ENCODE assay signal across 28 cellular contexts in genomic region chr14:99445916-99446315, GRCh38.
"Had no signal": no experiment of that assay in that cellular context is flagged by ENCODE, and none has a peak within 500 bp of the region (broad histone marks: within the 10 kb centered on the region; RNA-seq: fewer than 3 reads in every experiment).

No MANE protein-coding gene starts in this region.

- H3K27ac Mint-ChIP-seq: activated CD4-positive, alpha-beta memory T cell treated with anti-CD3 and anti-CD28 coated beads for 36 hours; activated naive CD8-positive, alpha-beta T cell treated with anti-CD3 and anti-CD28 coated beads for 36 hours had no signal

- H3K27me3 Mint-ChIP-seq: activated CD4-positive, alpha-beta memory T cell treated with anti-CD3 and anti-CD28 coated beads for 36 hours; activated naive CD8-positive, alpha-beta T cell treated with anti-CD3 and anti-CD28 coated beads for 36 hours; naive thymus-derived CD8-positive, alpha-beta T cell had no signal

- DNase-seq: activated CD4-positive, alpha-beta memory T cell treated with anti-CD3 and anti-CD28 coated beads for 36 hours; activated CD4-positive, alpha-beta T cell treated with anti-CD3 and anti-CD28 coated beads for 4 hours; activated CD4-positive, CD25-positive, alpha-beta regulatory T cell; activated CD8-positive, alpha-beta memory T cell treated with anti-CD3 and anti-CD28 coated beads, Interleukin-2, amount 50 U/mL, for 4 hours; activated naive CD4-positive, alpha-beta T cell; activated naive CD8-positive, alpha-beta T cell treated with anti-CD3 and anti-CD28 coated beads for 36 hours; activated T-cell treated with anti-CD3 and anti-CD28 coated beads, Interleukin-2, amount 50 U/mL, for 1 hour; adrenal gland; aorta; body of pancreas; effector CD8-positive, alpha-beta T cell; head of caudate nucleus; left lung; lower lobe of right lung; mesenchymal stem cell; naive thymus-derived CD8-positive, alpha-beta T cell; pancreas; psoas muscle; small intestine; stimulated activated CD4-positive, alpha-beta T cell treated with anti-CD3 and anti-CD28 coated beads, Interleukin-4, amount 100 ng/mL, for 24 hours; stimulated activated CD8-positive, alpha-beta memory T cell treated with anti-CD3 and anti-CD28 coated beads, Interleukin-4, amount 100 ng/mL, for 48 hours; stimulated activated naive CD4-positive, alpha-beta T cell; tibial artery; upper lobe of right lung had no signal

- H3K9me3 Mint-ChIP-seq: activated CD4-positive, alpha-beta memory T cell treated with anti-CD3 and anti-CD28 coated beads for 36 hours; activated naive CD8-positive, alpha-beta T cell treated with anti-CD3 and anti-CD28 coated beads for 36 hours; naive thymus-derived CD8-positive, alpha-beta T cell had no signal

- H3K4me3 ChIP-seq: adrenal gland, body of pancreas, gastroesophageal sphincter, left lung, lower lobe of right lung, pancreas, psoas muscle, sigmoid colon, suprapubic skin, tibial artery, upper lobe of right lung had no signal

- H3K4me1 ChIP-seq: adrenal gland, gastroesophageal sphincter, left lung, lower lobe of right lung, sigmoid colon, tibial artery, upper lobe of right lung had no signal

- H3K4me3 Mint-ChIP-seq: activated CD4-positive, alpha-beta memory T cell treated with anti-CD3 and anti-CD28 coated beads for 36 hours; activated naive CD8-positive, alpha-beta T cell treated with anti-CD3 and anti-CD28 coated beads for 36 hours; naive thymus-derived CD8-positive, alpha-beta T cell had no signal

- H3K27ac ChIP-seq: adrenal gland, body of pancreas, gastroesophageal sphincter, left lung, lower lobe of right lung, neutrophil, pancreas, psoas muscle, sigmoid colon, suprapubic skin, tibial artery, upper lobe of right lung had no signal

- H3K27me3 ChIP-seq: adrenal gland, body of pancreas, gastroesophageal sphincter, left lung, neutrophil, pancreas, sigmoid colon, suprapubic skin, tibial artery, upper lobe of right lung had no signal

- H3K9me3 ChIP-seq: adrenal gland, body of pancreas, gastroesophageal sphincter, left lung, lower lobe of right lung, neutrophil, pancreas, psoas muscle, sigmoid colon, suprapubic skin, tibial artery, upper lobe of right lung had no signal

- ATAC-seq: body of pancreas; gastroesophageal sphincter; left lung; lower lobe of right lung; naive thymus-derived CD8-positive, alpha-beta T cell; pancreas; upper lobe of right lung had no signal

- H3K36me3 ChIP-seq: pancreas had no signal
